29 cellular contexts compared by ENCODE assay signal in the genomic region with DNA sequence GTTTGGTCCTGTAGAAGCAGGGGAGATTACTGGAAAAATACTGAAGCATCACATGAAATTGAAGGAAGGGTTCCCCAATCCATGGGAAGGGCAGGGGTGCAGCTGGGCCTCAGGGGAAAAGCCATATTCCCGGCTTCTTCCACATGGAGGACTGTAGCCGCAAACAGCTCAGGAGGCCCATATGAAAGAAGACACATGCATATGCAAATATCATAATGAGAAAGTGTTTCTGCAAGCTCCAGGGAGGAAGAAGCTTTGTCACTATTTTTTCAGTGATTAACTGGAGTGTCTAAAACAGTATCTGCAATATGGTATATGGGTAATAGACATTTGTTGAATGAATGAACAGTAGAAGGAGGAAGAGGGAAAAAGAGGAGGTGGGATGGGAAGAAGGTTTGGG.
"Had no signal": no experiment of that assay in that cellular context is flagged by ENCODE, and none has a peak within 500 bp of the region (broad histone marks: within the 10 kb centered on the region; RNA-seq: fewer than 3 reads in every experiment).

No MANE protein-coding gene starts in this region.

- H3K27ac Mint-ChIP-seq: mesothelial cell of epicardium; natural killer cell treated with Interleukin-12 subunit alpha and Interleukin-12 subunit beta and Interleukin-15 and Interleukin-18, amount 100 ng/mL, for 72 hours; neural progenitor cell; progenitor cell of endocrine pancreas; stimulated activated effector memory CD8-positive, alpha-beta T cell treated with anti-CD3 and anti-CD28 coated beads, Interleukin-12 subunit alpha, Interleukin-12 subunit beta, amount 100 ng/mL, for 72 hours; type B pancreatic cell had no signal

- DNase-seq: cortex of kidney; dorsolateral prefrontal cortex; effector CD4-positive, alpha-beta T cell; foreskin fibroblast; gastrocnemius medialis; heart left ventricle; left cardiac atrium; left lung; mesenchymal stem cell; mucosa of descending colon; naive B cell; right lobe of liver; small intestine; stimulated activated CD4-positive, alpha-beta T cell treated with anti-CD3 and anti-CD28 coated beads, Interleukin-2, amount 100 ng/mL, for 24 hours; stimulated activated CD4-positive, alpha-beta T cell treated with anti-CD3 and anti-CD28 coated beads, Interleukin-4, amount 100 ng/mL, for 24 hours; stimulated activated naive CD4-positive, alpha-beta T cell treated with Interleukin-2 at 50 U/mL for 16 hours; stomach; substantia nigra; testis; tibial artery had no signal

- H3K9ac ChIP-seq: neural progenitor cell, parathyroid adenoma had no signal

- H3K36me3 Mint-ChIP-seq: mesothelial cell of epicardium; naive B cell; natural killer cell treated with Interleukin-12 subunit alpha and Interleukin-12 subunit beta and Interleukin-15 and Interleukin-18, amount 100 ng/mL, for 72 hours; neural progenitor cell; stimulated activated effector memory CD8-positive, alpha-beta T cell treated with anti-CD3 and anti-CD28 coated beads, Interleukin-12 subunit alpha, Interleukin-12 subunit beta, amount 100 ng/mL, for 72 hours; type B pancreatic cell had no signal

- H3K4me1 ChIP-seq: neural progenitor cell, parathyroid adenoma, testis had no signal

- FAIRE-seq: islet of Langerhans, small intestine had no signal

- H3K27ac ChIP-seq: dorsolateral prefrontal cortex, hepatocyte, left lung, neural progenitor cell, parathyroid adenoma, right lobe of liver, stomach, testis, tibial artery had no signal

- H3K4me3 ChIP-seq: dorsolateral prefrontal cortex, gastrocnemius medialis, heart left ventricle, hepatocyte, left lung, mucosa of descending colon, neural progenitor cell, right lobe of liver, stomach, testis, tibial artery had no signal

- ATAC-seq: gastrocnemius medialis; heart left ventricle; left cardiac atrium; left lung; mucosa of descending colon; natural killer cell treated with Interleukin-12 subunit alpha and Interleukin-12 subunit beta and Interleukin-15 and Interleukin-18, amount 100 ng/mL, for 72 hours; right lobe of liver; stimulated activated effector memory CD8-positive, alpha-beta T cell treated with anti-CD3 and anti-CD28 coated beads, Interleukin-12 subunit alpha, Interleukin-12 subunit beta, amount 100 ng/mL, for 72 hours had no signal

- H2AFZ ChIP-seq: hepatocyte, neural progenitor cell, parathyroid adenoma had no signal

- H3K9me3 ChIP-seq: gastrocnemius medialis, heart left ventricle, left lung, mucosa of descending colon, right lobe of liver, stomach, testis, tibial artery had no signal

- H3K4me3 Mint-ChIP-seq: mesothelial cell of epicardium; natural killer cell treated with Interleukin-12 subunit alpha and Interleukin-12 subunit beta and Interleukin-15 and Interleukin-18, amount 100 ng/mL, for 72 hours; neural progenitor cell; stimulated activated effector memory CD8-positive, alpha-beta T cell treated with anti-CD3 and anti-CD28 coated beads, Interleukin-12 subunit alpha, Interleukin-12 subunit beta, amount 100 ng/mL, for 72 hours; type B pancreatic cell had no signal

- H3K4me1 Mint-ChIP-seq: mesothelial cell of epicardium had no signal

- H3K79me2 ChIP-seq: hepatocyte, parathyroid adenoma had no signal

- H3K9me3 Mint-ChIP-seq: mesothelial cell of epicardium; naive B cell; natural killer cell treated with Interleukin-12 subunit alpha and Interleukin-12 subunit beta and Interleukin-15 and Interleukin-18, amount 100 ng/mL, for 72 hours; neural progenitor cell; stimulated activated effector memory CD8-positive, alpha-beta T cell treated with anti-CD3 and anti-CD28 coated beads, Interleukin-12 subunit alpha, Interleukin-12 subunit beta, amount 100 ng/mL, for 72 hours; type B pancreatic cell had no signal

- H3K36me3 ChIP-seq: gastrocnemius medialis, heart left ventricle, left lung, neural progenitor cell, right lobe of liver, stomach, tibial artery had no signal

- H3K27me3 ChIP-seq: dorsolateral prefrontal cortex, gastrocnemius medialis, heart left ventricle, hepatocyte, left lung, neural progenitor cell, right lobe of liver, stomach, testis, tibial artery had no signal

- H3K4me2 ChIP-seq: hepatocyte, neural progenitor cell had no signal
